In the genomic region with DNA sequence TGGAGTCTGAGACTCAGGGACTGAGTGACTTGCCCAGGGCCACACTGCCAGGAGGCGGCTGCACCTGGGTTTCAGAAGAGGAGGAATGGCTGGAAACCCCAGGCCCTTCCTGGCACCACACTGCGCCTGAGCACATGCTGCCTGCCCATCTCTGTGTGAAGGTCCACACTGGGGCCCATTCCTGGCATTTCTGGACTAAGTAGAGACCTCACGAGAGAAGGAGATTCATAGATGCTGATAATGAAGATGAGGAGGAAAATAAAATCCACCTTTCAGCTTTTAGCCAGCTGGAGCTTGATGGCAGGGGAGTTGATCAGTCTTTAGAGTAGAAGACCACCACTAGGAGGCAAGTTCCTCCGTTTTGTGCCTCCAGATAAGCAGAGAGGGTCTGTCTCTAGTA, we compare ENCODE assay signal across 28 cellular contexts. TPM values are rescaled to one million over a fixed set of nuclear protein-coding genes. Genes with fewer than 3 reads are reported as not detected.
"Had no signal": no experiment of that assay in that cellular context is flagged by ENCODE, and none has a peak within 500 bp of the region (broad histone marks: within the 10 kb centered on the region; RNA-seq: fewer than 3 reads in every experiment).

No MANE protein-coding gene starts in this region.

- H3K27me3 ChIP-seq: pancreas, right atrium auricular region, stomach, testis, thyroid gland, transverse colon, upper lobe of left lung had no signal

- H3K4me1 Mint-ChIP-seq: immature natural killer cell; mesothelial cell of epicardium; naive B cell; nephron; stimulated activated naive B cell treated with anti-CD40 and anti-IgM and Interleukin-4, amounts not matched to agents 10 μg/mL and 1 μg/mL and 100 μg/mL, for 72 hours had no signal

- H3K9me3 Mint-ChIP-seq: immature natural killer cell; mesothelial cell of epicardium; naive B cell; nephron; neural crest cell; stimulated activated naive B cell treated with anti-CD40 and anti-IgM and Interleukin-4, amounts not matched to agents 10 μg/mL and 1 μg/mL and 100 μg/mL, for 72 hours had no signal

- H3K27ac Mint-ChIP-seq: immature natural killer cell; mesothelial cell of epicardium; naive B cell; nephron; stimulated activated naive B cell treated with anti-CD40 and anti-IgM and Interleukin-4, amounts not matched to agents 10 μg/mL and 1 μg/mL and 100 μg/mL, for 72 hours had no signal

- H3K36me3 ChIP-seq: left ventricle myocardium inferior, pancreas, prostate gland, right atrium auricular region, stomach, thyroid gland, transverse colon, upper lobe of left lung had no signal

- ATAC-seq: pancreas; sciatic nerve; stimulated activated naive B cell treated with anti-CD40 and anti-IgM and Interleukin-4, amounts not matched to agents 10 μg/mL and 1 μg/mL and 100 μg/mL, for 72 hours; stimulated activated naive CD8-positive, alpha-beta T cell treated with anti-CD3 and anti-CD28 coated beads, Interleukin-15, Interleukin-2, amounts not matched to agents 100 U/mL and 50 U/mL, for 24 hours had no signal

- H3K9me3 ChIP-seq: left ventricle myocardium inferior, pancreas, prostate gland, right atrium auricular region, stomach, testis, thyroid gland, transverse colon, upper lobe of left lung had no signal

- H3K4me3 ChIP-seq: left ventricle myocardium inferior, lung, pancreas, prostate gland, right atrium auricular region, skin epidermis, stomach, testis, thyroid gland, transverse colon, upper lobe of left lung had no signal

- DNase-seq: hypothalamus; immature natural killer cell; left ventricle myocardium inferior; mesendoderm; naive B cell; nucleus accumbens; pancreas; posterior cingulate gyrus; stimulated activated CD4-positive, alpha-beta T cell treated with anti-CD3 and anti-CD28 coated beads, Interleukin-12 subunit alpha, Interleukin-12 subunit beta, amount 100 ng/mL, for 4 hours; stimulated activated CD4-positive, alpha-beta T cell treated with anti-CD3 and anti-CD28 coated beads, Interleukin-15, amount 100 ng/mL, for 24 hours; stimulated activated CD4-positive, alpha-beta T cell treated with anti-CD3 and anti-CD28 coated beads, Interleukin-2, amount 100 ng/mL, for 24 hours; stimulated activated CD4-positive, alpha-beta T cell treated with anti-CD3 and anti-CD28 coated beads, Interleukin-4, amount 100 ng/mL, for 1 hour; stimulated activated naive B cell treated with anti-CD40 and anti-IgM and Interleukin-4, amounts not matched to agents 10 μg/mL and 1 μg/mL and 100 μg/mL, for 72 hours; stimulated activated naive CD8-positive, alpha-beta T cell treated with anti-CD3 and anti-CD28 coated beads, Interleukin-15, Interleukin-2, amounts not matched to agents 100 U/mL and 50 U/mL, for 24 hours; stomach; testis; thyroid gland; transverse colon; upper lobe of left lung had no signal

- H3K36me3 Mint-ChIP-seq: mesothelial cell of epicardium; naive B cell; stimulated activated naive B cell treated with anti-CD40 and anti-IgM and Interleukin-4, amounts not matched to agents 10 μg/mL and 1 μg/mL and 100 μg/mL, for 72 hours had no signal

- H3K4me3 Mint-ChIP-seq: immature natural killer cell; mesothelial cell of epicardium; naive B cell; nephron; neural crest cell; stimulated activated naive B cell treated with anti-CD40 and anti-IgM and Interleukin-4, amounts not matched to agents 10 μg/mL and 1 μg/mL and 100 μg/mL, for 72 hours had no signal

- H3K27ac ChIP-seq: left ventricle myocardium inferior, pancreas, prostate gland, right atrium auricular region, skin epidermis, stomach, testis, thyroid gland, transverse colon, upper lobe of left lung had no signal

- H3K4me1 ChIP-seq: left ventricle myocardium inferior, pancreas, prostate gland, right atrium auricular region, stomach, testis, thyroid gland, transverse colon, upper lobe of left lung had no signal

RNA-seq across cellular contexts. Expression of gene TF, which starts 40.2 kb away (rescaled TPM):
- total RNA-seq: mononuclear cell had no signal
- polyA plus RNA-seq: immature natural killer cell had no signal
